8 cellular contexts compared by ENCODE assay signal in genomic region chr3:140941090-140941433, GRCh38. TPM values are rescaled to one million over a fixed set of nuclear protein-coding genes. Genes with fewer than 3 reads are reported as not detected.
A peak's percentile ranks its signal among the peaks of the same experiment; 100 is the strongest.
DNase-seq lines count a peak whose midpoint lies in the region; ATAC-seq, FAIRE-seq and TF ChIP-seq lines count a peak whose summit lies in the region.

No MANE protein-coding gene starts in this region.

- H3K4me3 ChIP-seq in A549 (peak overlapping the region; percentile 86), muscle layer of duodenum (ENCODE audit: low read depth in 1 of 2, low read length in 2 of 2) (peak overlapping the region; percentile 73 to 88)

- FAIRE-seq in A549 (lab: Jason Lieb, UNC): no peak

- peaks cover 6% of the 10 kb centered on the region for H3K27me3 Mint-ChIP-seq in chondrocyte (ENCODE audit: low read depth)

- H3K4me1 ChIP-seq in A549: peaks cover 21% of the 10 kb centered on the region; the same call in 2 of the 3 replicates
- H3K4me1 ChIP-seq in muscle layer of duodenum (ENCODE audit: control insufficient read depth in 1 of 2, insufficient read depth in 2 of 2, low read length in 2 of 2): peaks cover 19 to 33% of the 10 kb centered on the region in 2 donors

- H3K9me3 Mint-ChIP-seq in chondrocyte (ENCODE audit: low read depth): peaks cover 6% of the 10 kb centered on the region

- no peak for DNase-seq in A549 (ENCODE audit: low read depth in 1 of 2, low spot score in 1 of 2)
- DNase-seq in chondrocyte (ENCODE audit: low spot score): no peak
- no peak for DNase-seq in NCI-H1436 treated with DMSO at 0.1 percent for 48 hours (lab: John Stamatoyannopoulos, UW)
- DNase-seq in HUDEP-2 (lab: John Stamatoyannopoulos, UW; ENCODE audit: unreplicated experiment in 76 of 76): no peak
- no peak for DNase-seq in NCI-H526 (lab: John Stamatoyannopoulos, UW)

- 19% methylated on average over 5 of the region's 5 CpGs for WGBS in A549 (ENCODE audit: missing lambda C conversion rate)

- peaks cover 4% of the 10 kb centered on the region for H3K36me3 Mint-ChIP-seq in chondrocyte (ENCODE audit: low read depth)

- peak overlapping the region; percentile 98 for H3K27ac Mint-ChIP-seq in chondrocyte (ENCODE audit: unreplicated experiment)

- ATAC-seq in A549 (no peak), GM21528 (IDR thresholded peaks at IDR 0.05; ENCODE audit: low FRiP score, unreplicated experiment) (no peak)

- TF ChIP-seq RAD21 in A549 (conservative IDR thresholded peaks at IDR 0.05 in 1 of 2, IDR thresholded peaks at IDR 0.05 in 1 of 2): no peak
- TF ChIP-seq RAD21 in Ishikawa (IDR thresholded peaks at IDR 0.05; ENCODE audit: low read depth): no peak

- peaks cover 0 to 5% of the 10 kb centered on the region in 2 donors for H3K36me3 ChIP-seq in muscle layer of duodenum (ENCODE audit: control insufficient read depth in 1 of 2, insufficient read depth in 2 of 2, low read length in 2 of 2)

- TF ChIP-seq CTCF in A549 (IDR thresholded peaks at IDR 0.05) (no peak), chondrocyte (IDR thresholded peaks at IDR 0.05) (no peak)

- H3K27me3 ChIP-seq in muscle layer of duodenum (ENCODE audit: low read depth, low read length): no peaks in the 10 kb centered on the region

- H3K4me3 Mint-ChIP-seq in chondrocyte (ENCODE audit: unreplicated experiment): peak overlapping the region; percentile 97

- peak overlapping the region; percentile 55 for H3K4me2 ChIP-seq in A549

- CTCF ChIA-PET in A549 (lab: Yijun Ruan, JAX): no interaction called here

- peaks cover 32% of the 10 kb centered on the region for H3K4me1 Mint-ChIP-seq in chondrocyte (ENCODE audit: low read depth)

- TF ChIP-seq EP300 in A549 (IDR thresholded peaks at IDR 0.05) (no peak), Ishikawa (IDR thresholded peaks at IDR 0.05; ENCODE audit: borderline replicate concordance) (no peak)

- POLR2A ChIA-PET in A549 (lab: Yijun Ruan, JAX): no interaction called here

- H3K9me3 ChIP-seq in A549 (no peaks in the 10 kb centered on the region), muscle layer of duodenum (ENCODE audit: control insufficient read depth in 1 of 2, low read length in 2 of 2) (no peaks in the 10 kb centered on the region)

- H3K27ac ChIP-seq in A549 (peak overlapping the region; percentile 53 to 96), muscle layer of duodenum (ENCODE audit: low read length) (peak overlapping the region; percentile 77)

- TF ChIP-seq POLR2A in A549 (IDR thresholded peaks at IDR 0.05; ENCODE audit: low read length): no peak

TF ChIP-seq in A549, 52 proteins besides CTCF, POLR2A, EP300 and RAD21 (continues in another document):
- 0 out of 2 replicates have a peak, but pooled peaks have one; percentile 47 for TF ChIP-seq RNF2 (IDR thresholded peaks at IDR 0.05; ENCODE audit: borderline replicate concordance, low read depth)
- TF ChIP-seq KDM5A (IDR thresholded peaks at IDR 0.05): no peak
- no peak for TF ChIP-seq MYC (IDR thresholded peaks at IDR 0.05; ENCODE audit: borderline replicate concordance, low read length)
- TF ChIP-seq HOXB13 (CRISPR knock-in tag; IDR thresholded peaks at IDR 0.05; ENCODE audit: low read depth): no peak
- no peak for TF ChIP-seq ZC3H11A (IDR thresholded peaks at IDR 0.05)
- no peak for TF ChIP-seq MAX (IDR thresholded peaks at IDR 0.05)
- no peak for TF ChIP-seq ZFP36 (IDR thresholded peaks at IDR 0.05; ENCODE audit: borderline replicate concordance, partially characterized antibody)
- no peak for TF ChIP-seq HOXB5 (CRISPR knock-in tag; IDR thresholded peaks at IDR 0.05)
- TF ChIP-seq CHD4 (IDR thresholded peaks at IDR 0.05; ENCODE audit: borderline replicate concordance): 0 out of 2 replicates have a peak, but pooled peaks have one; percentile 27
- TF ChIP-seq HDAC2 (IDR thresholded peaks at IDR 0.05): no peak; the same call in 1 of the 2 replicates
- TF ChIP-seq POLR2AphosphoS2 (conservative IDR thresholded peaks at IDR 0.05; ENCODE audit: low read length): no peak
- TF ChIP-seq E2F6 (IDR thresholded peaks at IDR 0.05; ENCODE audit: borderline replicate concordance, low read depth): no peak
- no peak for TF ChIP-seq RARB (CRISPR knock-in tag; IDR thresholded peaks at IDR 0.05)
- TF ChIP-seq RFX5 (IDR thresholded peaks at IDR 0.05): no peak
- no peak for TF ChIP-seq NFE2L2 (conservative IDR thresholded peaks at IDR 0.05; ENCODE audit: low read length)
- TF ChIP-seq FOXS1 (CRISPR knock-in tag; IDR thresholded peaks at IDR 0.05): no peak
- TF ChIP-seq CEBPB (IDR thresholded peaks at IDR 0.05): peak in 1 of 2 experiments; percentile 5; a peak in 1 of 4 replicates

TF ChIP-seq in Ishikawa, 13 proteins besides CTCF, POLR2A, EP300 and RAD21:
- TF ChIP-seq EGR1 (IDR thresholded peaks at IDR 0.05) (no peak), FOXM1 (IDR thresholded peaks at IDR 0.05; ENCODE audit: borderline replicate concordance, low read depth) (no peak), CEBPB (IDR thresholded peaks at IDR 0.05) (0 out of 2 replicates have a peak, but pooled peaks have one; percentile 30)
TF ChIP-seq in Ishikawa: peak in this region for 1.

RNA-seq across cellular contexts. Expression of gene SLC25A36, which starts 0.6 kb away (rescaled TPM):
- polyA plus RNA-seq in A549 (2011; rRNA removed): 61.4 and 75.0 TPM in 2 replicates
- 6.1 and 9.7 TPM in 2 replicates for polyA plus RNA-seq in A549 (2012; cell fraction: cytosol; rRNA removed)
- polyA plus RNA-seq in A549 (2012; cell fraction: nucleus; rRNA removed): 11.5 and 12.3 TPM in 2 replicates
- polyA plus RNA-seq in A549 (2017; fragmentation: RNase III; extraction: RNeasy Plus Mini Kit Qiagen cat#74134 plus additional on column Dnase treatment): 15.7 to 18.2 TPM (median 17.7 TPM) in 3 replicates
- 23.2 and 33.5 TPM in 2 replicates for polyA minus RNA-seq in A549 (2011; rRNA and poly(A)+ RNA removed)
- 46.7 to 59.1 TPM (median 58.6 TPM) in 3 replicates for total RNA-seq in chondrocyte
